8 cellular contexts compared by ENCODE assay signal in the genomic region with DNA sequence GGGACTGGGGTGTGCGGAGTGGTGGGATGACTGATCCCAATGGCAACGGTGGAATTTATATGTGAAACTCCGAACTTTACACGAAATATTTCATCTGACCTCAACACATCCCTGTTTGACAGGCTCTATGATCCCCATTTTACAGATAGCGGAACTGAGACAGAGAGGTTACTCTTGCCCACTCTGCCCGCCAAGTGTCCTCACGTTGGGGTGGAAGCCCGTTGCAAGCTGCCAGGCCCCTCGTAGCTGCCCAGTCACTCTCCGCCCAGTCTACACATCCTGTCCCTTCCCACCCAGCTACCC. TPM values are rescaled to one million over a fixed set of nuclear protein-coding genes. Genes with fewer than 3 reads are reported as not detected.
A peak's percentile ranks its signal among the peaks of the same experiment; 100 is the strongest.
DNase-seq lines count a peak whose midpoint lies in the region; TF ChIP-seq lines count a peak whose summit lies in the region.

No MANE protein-coding gene starts in this region.

- TF ChIP-seq CTCF in Calu3 (IDR thresholded peaks at IDR 0.05; ENCODE audit: unreplicated experiment) (no peak), epithelial cell of esophagus (IDR thresholded peaks at IDR 0.05; ENCODE audit: insufficient read depth, low read depth, low read length, missing control alignments) (no peak), osteocyte (IDR thresholded peaks at IDR 0.05) (no peak)

- H3K9me3 Mint-ChIP-seq in Calu3 (ENCODE audit: low read depth, unreplicated experiment) (no peaks in the 10 kb centered on the region), osteocyte (ENCODE audit: unreplicated experiment) (no peaks in the 10 kb centered on the region)

- H3K27me3 ChIP-seq in NT2/D1 (ENCODE audit: insufficient read depth, insufficient read length): peaks cover 9% of the 10 kb centered on the region

- DNase-seq in Calu3 (no peak), NT2/D1 (ENCODE audit: low read depth, low spot score) (no peak), epithelial cell of esophagus (ENCODE audit: low read depth) (no peak), osteocyte (ENCODE audit: extremely low spot score, unreplicated experiment) (no peak), superior temporal gyrus (ENCODE audit: extremely low spot score) (no peak), NOMO-1 treated with dmso at 0.1 percent for 144 hours (lab: John Stamatoyannopoulos, UW; ENCODE audit: unreplicated experiment) (no peak), ACHN (no peak)
- no peak for DNase-seq in activated CD8-positive, alpha-beta memory T cell treated with anti-CD3 and anti-CD28 coated beads for 24 hours

- peaks cover 21% of the 10 kb centered on the region; the same call in 1 of the 2 replicates for H3K9me3 ChIP-seq in NT2/D1 (ENCODE audit: insufficient read depth, low read length)

- H3K4me1 Mint-ChIP-seq in Calu3 (ENCODE audit: low read depth, unreplicated experiment) (peaks cover 40% of the 10 kb centered on the region), osteocyte (ENCODE audit: unreplicated experiment) (peaks cover 26% of the 10 kb centered on the region)

- intact Hi-C loops in Calu3 (cut with micrococcal nuclease; ENCODE audit: unreplicated experiment): loop anchor here (10.0 kb wide), 1 partner anchor 197 kb away; no protein-coding TSS in a partner anchor

- CTCF ChIA-PET in Calu3 (lab: Charles Lee): interaction anchor here (0.7 to 1.5 kb wide), 14 partner anchors 8 to 221 kb away, joined by 3 to 18 read pairs (median 5); no protein-coding TSS in a partner anchor

- BruUV-seq in Calu3 (replicated peaks; lab: Mats Ljungman, UMichigan): no TSS peak

- H3K36me3 ChIP-seq in NT2/D1 (ENCODE audit: insufficient read depth, insufficient read length, low read length): no peaks in the 10 kb centered on the region

- peaks cover 50% of the 10 kb centered on the region for H3K36me3 Mint-ChIP-seq in Calu3 (ENCODE audit: insufficient read depth, unreplicated experiment)
- no peaks in the 10 kb centered on the region for H3K36me3 Mint-ChIP-seq in osteocyte (ENCODE audit: unreplicated experiment)

- H3K27me3 Mint-ChIP-seq in Calu3 (ENCODE audit: unreplicated experiment) (no peaks in the 10 kb centered on the region), osteocyte (ENCODE audit: unreplicated experiment) (peaks cover 42% of the 10 kb centered on the region)

- H3K4me3 Mint-ChIP-seq in Calu3 (ENCODE audit: low read depth, unreplicated experiment) (peak overlapping the region; percentile 98), osteocyte (ENCODE audit: unreplicated experiment) (peak overlapping the region; percentile 57)

- H3K27ac Mint-ChIP-seq in Calu3 (ENCODE audit: unreplicated experiment) (peak overlapping the region; percentile 69), osteocyte (ENCODE audit: unreplicated experiment) (no peak overlapping the region)

- no peak overlapping the region for H3K9ac ChIP-seq in NT2/D1 (ENCODE audit: insufficient read length, low read depth)

- H3K4me3 ChIP-seq in NT2/D1 (ENCODE audit: insufficient read length, low read depth) (peak overlapping the region; percentile 77), epithelial cell of esophagus (ENCODE audit: low read length) (peak overlapping the region; percentile 32)

- H3K4me1 ChIP-seq in NT2/D1 (ENCODE audit: insufficient read depth, insufficient read length): peaks cover 18% of the 10 kb centered on the region

- in situ Hi-C loops in ACHN (cut with HindIII; ENCODE audit: low pct_ligation_motif_present, low pct_unique_long_range_greater_than_20kb, low sequenced_read_pairs): no loop called here

RNA-seq across cellular contexts. Expression of a gene that starts 0.4 kb away (rescaled TPM):
- 74.3 and 108 TPM in 2 replicates for total RNA-seq in Calu3 (2022)
- 0.55 and 0.78 TPM in 2 replicates for total RNA-seq in osteocyte

RNA-seq across cellular contexts. Expression of a gene that starts 48.9 kb away (rescaled TPM):
- total RNA-seq in Calu3 (2022) (880 and 924 TPM in 2 replicates), osteocyte (484 and 495 TPM in 2 replicates)

RNA-seq across cellular contexts. Expression of a gene that starts 49.9 kb away (rescaled TPM):
- total RNA-seq in Calu3 (2022): 390 and 417 TPM in 2 replicates
- total RNA-seq in osteocyte: 133 and 135 TPM in 2 replicates

Comparison
In these comparisons a context has a peak if more than half of its experiments do, and no peak if none do; other contexts are left out.
1. RNA of a gene that starts 0.4 kb away (total RNA-seq): 74.3 to 108 TPM in Calu3; 0.55 to 0.78 TPM in osteocyte; every median in the first group is over 10 times any median in the second.